Comparison of ENCODE assay signal across 15 cellular contexts in genomic region chr6:142612956-142613355, GRCh38.
A peak's percentile ranks its signal among the peaks of the same experiment; 100 is the strongest.
DNase-seq lines count a peak whose midpoint lies in the region; ATAC-seq and TF ChIP-seq lines count a peak whose summit lies in the region.
"Had no signal": no experiment of that assay in that cellular context is flagged by ENCODE, and none has a peak within 500 bp of the region (broad histone marks: within the 10 kb centered on the region; RNA-seq: fewer than 3 reads in every experiment).

No MANE protein-coding gene starts in this region.

- H3K9me2 ChIP-seq in GM23338 (ENCODE audit: insufficient read depth) = peaks cover 10% of the 10 kb centered on the region

- H3K27ac ChIP-seq in GM23338 (ENCODE audit: low read depth) = no peak overlapping the region
- H3K27ac ChIP-seq in left lung = no peak overlapping the region
- no peak overlapping the region for H3K27ac ChIP-seq in brain microvascular endothelial cell
- H3K27ac ChIP-seq in CD4-positive, alpha-beta T cell (ENCODE audit: low read depth, low read length) = no peak overlapping the region

- H2AFZ ChIP-seq in GM23338 = peak overlapping the region; percentile 9; the same call in 1 of the 2 replicates

- CTCF ChIA-PET in CD4-positive, alpha-beta T cell (lab: Charles Lee) = no interaction called here

- POLR2A ChIA-PET in CD4-positive, alpha-beta T cell (lab: Charles Lee) = no interaction called here

- DNase-seq in GM23338 (ENCODE audit: low spot score) = no peak
- peak; percentile 62 for DNase-seq in NCI-H226
- DNase-seq in astrocyte of the hippocampus (ENCODE audit: low read depth, low spot score) = peak; percentile 56
- no peak for DNase-seq in left lung
- DNase-seq in natural killer cell treated with Interleukin-12 subunit alpha and Interleukin-12 subunit beta and Interleukin-15 and Interleukin-18, amount 100 ng/mL, for 72 hours (ENCODE audit: low spot score) = no peak
- DNase-seq in brain microvascular endothelial cell = no peak
- no peak for DNase-seq in CD4-positive, alpha-beta T cell
- DNase-seq: 8988T; C1 segment of cervical spinal cord; Caco-2; CD8-positive, alpha-beta T cell; DMS153; DND-41; H7; HCEC 1CT had no signal

- H3K4me2 ChIP-seq in GM23338 = no peak overlapping the region

- H3K27me3 ChIP-seq in GM23338 (ENCODE audit: insufficient read depth) (no peaks in the 10 kb centered on the region), left lung (no peaks in the 10 kb centered on the region), brain microvascular endothelial cell (replicated peaks) (no peaks in the 10 kb centered on the region)
- H3K27me3 ChIP-seq in CD4-positive, alpha-beta T cell (ENCODE audit: control insufficient read depth, insufficient read depth, low read length) = no peaks in the 10 kb centered on the region

- H3F3A ChIP-seq in GM23338 (replicated peaks; ENCODE audit: low read depth) = no peaks in the 10 kb centered on the region

- H3K79me2 ChIP-seq in GM23338 (replicated peaks; ENCODE audit: insufficient read depth) = no peaks in the 10 kb centered on the region

- H3K9me3 ChIP-seq in left lung = peaks cover 0 to 5% of the 10 kb centered on the region in 2 donors
- peaks cover 5% of the 10 kb centered on the region for H3K9me3 ChIP-seq in CD4-positive, alpha-beta T cell (ENCODE audit: control insufficient read depth, low read length)

- H3K9me3 Mint-ChIP-seq in GM23338 = peaks cover 8% of the 10 kb centered on the region; the same call in 2 of the 3 replicates
- H3K9me3 Mint-ChIP-seq in natural killer cell treated with Interleukin-12 subunit alpha and Interleukin-12 subunit beta and Interleukin-15 and Interleukin-18, amount 100 ng/mL, for 72 hours = no peaks in the 10 kb centered on the region
- H3K9me3 Mint-ChIP-seq in CD4-positive, alpha-beta T cell = peaks cover 3% of the 10 kb centered on the region
- H3K9me3 Mint-ChIP-seq: CD8-positive, alpha-beta T cell had no signal

- H3K36me3 ChIP-seq in GM23338 (ENCODE audit: insufficient read depth) = no peaks in the 10 kb centered on the region
- H3K36me3 ChIP-seq in left lung = no peaks in the 10 kb centered on the region
- H3K36me3 ChIP-seq in brain microvascular endothelial cell (replicated peaks) = no peaks in the 10 kb centered on the region

- H3K4me3 ChIP-seq in GM23338 (no peak overlapping the region), left lung (no peak overlapping the region), brain microvascular endothelial cell (ENCODE audit: low read depth, low read length) (no peak overlapping the region)

- in situ Hi-C loops in brain microvascular endothelial cell (cut with HindIII; ENCODE audit: low pct_ligation_motif_present, low sequenced_read_pairs) = no loop called here

- TF ChIP-seq CTCF in GM23338 (conservative IDR thresholded peaks at IDR 0.05; ENCODE audit: low read depth in 2 of 2) (no peak), left lung (IDR thresholded peaks at IDR 0.05) (no peak), brain microvascular endothelial cell (IDR thresholded peaks at IDR 0.05; ENCODE audit: low read depth, low read length, missing control alignments) (no peak)
- TF ChIP-seq CTCF in CD4-positive, alpha-beta T cell (IDR thresholded peaks at IDR 0.05) = no peak

- no peaks in the 10 kb centered on the region for H3K4me1 Mint-ChIP-seq in GM23338
- H3K4me1 Mint-ChIP-seq in natural killer cell treated with Interleukin-12 subunit alpha and Interleukin-12 subunit beta and Interleukin-15 and Interleukin-18, amount 100 ng/mL, for 72 hours (ENCODE audit: low read depth in 2 of 2) = no peaks in the 10 kb centered on the region
- no peaks in the 10 kb centered on the region for H3K4me1 Mint-ChIP-seq in CD4-positive, alpha-beta T cell (ENCODE audit: low read depth)

- H3K27me3 Mint-ChIP-seq in GM23338 (ENCODE audit: insufficient read depth, low read depth, poor library complexity) = no peaks in the 10 kb centered on the region
- peaks cover 10 to 21% of the 10 kb centered on the region in 2 donors for H3K27me3 Mint-ChIP-seq in natural killer cell treated with Interleukin-12 subunit alpha and Interleukin-12 subunit beta and Interleukin-15 and Interleukin-18, amount 100 ng/mL, for 72 hours
- H3K27me3 Mint-ChIP-seq in CD4-positive, alpha-beta T cell = no peaks in the 10 kb centered on the region

- intact Hi-C loops in left lung (cut with DNase I) = no loop called here
- intact Hi-C loops in CD4-positive, alpha-beta T cell (cut with DNase I, micrococcal nuclease) = no loop called here

- H3K27ac Mint-ChIP-seq in GM23338 = no peak overlapping the region
- H3K27ac Mint-ChIP-seq in natural killer cell treated with Interleukin-12 subunit alpha and Interleukin-12 subunit beta and Interleukin-15 and Interleukin-18, amount 100 ng/mL, for 72 hours = no peak overlapping the region
- no peak overlapping the region for H3K27ac Mint-ChIP-seq in CD4-positive, alpha-beta T cell
- H3K27ac Mint-ChIP-seq: CD8-positive, alpha-beta T cell had no signal

- H3K4me1 ChIP-seq in GM23338 (ENCODE audit: insufficient read depth) (0 out of 2 replicates have a peak, but pooled peaks cover 4% of the 10 kb centered on the region), left lung (no peaks in the 10 kb centered on the region)
- H3K4me1 ChIP-seq: Caco-2 had no signal

- H4K20me1 ChIP-seq in GM23338 (replicated peaks; ENCODE audit: insufficient read depth) = no peaks in the 10 kb centered on the region

- no peak for ATAC-seq in GM23338
- ATAC-seq in left lung = peak; percentile 72
- no peak for ATAC-seq in natural killer cell treated with Interleukin-12 subunit alpha and Interleukin-12 subunit beta and Interleukin-15 and Interleukin-18, amount 100 ng/mL, for 72 hours
- no peak for ATAC-seq in CD4-positive, alpha-beta T cell (ENCODE audit: poor library complexity)
- ATAC-seq: CD8-positive, alpha-beta T cell had no signal

- peaks cover 4% of the 10 kb centered on the region; the same call in 1 of the 3 replicates for H3K36me3 Mint-ChIP-seq in GM23338 (ENCODE audit: low read depth)
- no peaks in the 10 kb centered on the region for H3K36me3 Mint-ChIP-seq in natural killer cell treated with Interleukin-12 subunit alpha and Interleukin-12 subunit beta and Interleukin-15 and Interleukin-18, amount 100 ng/mL, for 72 hours
- no peaks in the 10 kb centered on the region for H3K36me3 Mint-ChIP-seq in CD4-positive, alpha-beta T cell (ENCODE audit: low read depth)
- H3K36me3 Mint-ChIP-seq: CD8-positive, alpha-beta T cell had no signal

- H3K4me3 Mint-ChIP-seq in GM23338 = no peak overlapping the region
- H3K4me3 Mint-ChIP-seq in natural killer cell treated with Interleukin-12 subunit alpha and Interleukin-12 subunit beta and Interleukin-15 and Interleukin-18, amount 100 ng/mL, for 72 hours = no peak overlapping the region
- H3K4me3 Mint-ChIP-seq in CD4-positive, alpha-beta T cell = no peak overlapping the region
- H3K4me3 Mint-ChIP-seq: CD8-positive, alpha-beta T cell had no signal

TF ChIP-seq in GM23338, 12 proteins besides CTCF, POLR2A, EP300 and RAD21 (continues in another document):
- TF ChIP-seq ZNF114 (CRISPR knock-in tag; IDR thresholded peaks at IDR 0.05) (no peak), EZH2phosphoT487 (IDR thresholded peaks at IDR 0.05; ENCODE audit: unreplicated experiment) (no peak), EZH2 (IDR thresholded peaks at IDR 0.05; ENCODE audit: low read depth, unreplicated experiment) (no peak), NANOG (IDR thresholded peaks at IDR 0.05; ENCODE audit: borderline replicate concordance) (no peak), STAT1 (IDR thresholded peaks at IDR 0.05; ENCODE audit: unreplicated experiment) (no peak), ZNF331 (CRISPR knock-in tag; IDR thresholded peaks at IDR 0.05; ENCODE audit: low read depth) (no peak), JUNB (IDR thresholded peaks at IDR 0.05; ENCODE audit: unreplicated experiment) (no peak), REST (IDR thresholded peaks at IDR 0.05; ENCODE audit: unreplicated experiment) (no peak)

Comparison
In these comparisons a context has a peak if more than half of its experiments do, and no peak if none do; other contexts are left out.
1. DNase-seq: peak in NCI-H226 (single experiment) and astrocyte of the hippocampus (single experiment); none in GM23338 (single experiment), left lung (0 of 2), natural killer cell treated with Interleukin-12 subunit alpha and Interleukin-12 subunit beta and Interleukin-15 and Interleukin-18, amount 100 ng/mL, for 72 hours (single experiment), brain microvascular endothelial cell (single experiment) and CD4-positive, alpha-beta T cell (0 of 10).